Comparison of ENCODE assay signal across 14 cellular contexts in genomic region chr19:5994407-5995165, GRCh38. TPM values are rescaled to one million over a fixed set of nuclear protein-coding genes. Genes with fewer than 3 reads are reported as not detected.
DNase-seq lines count a peak whose midpoint lies in the region; ATAC-seq, FAIRE-seq and TF ChIP-seq lines count a peak whose summit lies in the region.
"Had no signal": no experiment of that assay in that cellular context is flagged by ENCODE, and none has a peak within 500 bp of the region (broad histone marks: within the 10 kb centered on the region; RNA-seq: fewer than 3 reads in every experiment).

No MANE protein-coding gene starts in this region.

- H3K23me2 ChIP-seq in H9 (ENCODE audit: insufficient read length, low read depth, low read length, poor library complexity, severe bottlenecking) (no peaks in the 10 kb centered on the region), H1 (ENCODE audit: low read depth, low read length) (no peaks in the 10 kb centered on the region; the same call in 1 of the 2 replicates)

- WGBS in H9 (ENCODE audit: extremely low coverage, insufficient read length, low lambda C conversion rate): no CpG with 5 or more reads among the region's 29 CpGs
- WGBS in H1 (ENCODE audit: extremely low coverage in 1 of 2, insufficient coverage in 1 of 2, insufficient read length in 1 of 2, insufficient replicate concordance in 2 of 2, low coverage in 1 of 2, low lambda C conversion rate in 2 of 2, missing lambda C conversion rate in 1 of 2), 2 experiments: 94% methylated on average over 28 of the region's 29 CpGs; no CpG with 5 or more reads in 1 of the 2 experiments
- 95% methylated on average over 26 of the region's 29 CpGs for WGBS in mesenchymal stem cell
- WGBS in spleen, 5 donors: 90 to 96% (median 93%) methylated on average over 23 to 29 of the region's 29 CpGs

- no peak overlapping the region for H2BK20ac ChIP-seq in H9 (ENCODE audit: low read depth, low read length, poor library complexity, severe bottlenecking)
- H2BK20ac ChIP-seq in H1 (ENCODE audit: low read length): no peak overlapping the region

- POLR2A ChIA-PET in H1 (lab: Charles Lee; ENCODE audit: partially characterized antibody): interaction anchor here (1.4 to 1.6 kb wide), 2 partner anchors 18 to 24 kb away, joined by 5 to 7 read pairs; no protein-coding TSS in a partner anchor

- no peaks in the 10 kb centered on the region for H3K36me3 ChIP-seq in H1 (ENCODE audit: control insufficient read depth in 2 of 4, insufficient read depth in 4 of 4, low read length in 3 of 4)
- peaks cover 21 to 56% of the 10 kb centered on the region in 2 experiments for H3K36me3 ChIP-seq in mesenchymal stem cell (ENCODE audit: control insufficient read depth in 1 of 2, insufficient read depth in 2 of 2, low read depth in 1 of 2, low read length in 2 of 2)
- peaks cover 0 to 54% (median 0%) of the 10 kb centered on the region in 6 donors for H3K36me3 ChIP-seq in spleen
- H3K36me3 ChIP-seq: HAP-1, SJCRH30 had no signal

- H3K4ac ChIP-seq in H9 (ENCODE audit: low read depth, low read length): no peak overlapping the region
- H3K4ac ChIP-seq in H1 (replicated peaks; ENCODE audit: insufficient read length, low read depth, low read length): no peak overlapping the region
- H3K4ac ChIP-seq in mesenchymal stem cell (ENCODE audit: low read depth in 1 of 2, low read length in 2 of 2): no peak overlapping the region

- H3K23ac ChIP-seq in H9 (ENCODE audit: insufficient read length, low read depth, low read length) (no peak overlapping the region), H1 (ENCODE audit: insufficient read length) (no peak overlapping the region), mesenchymal stem cell (ENCODE audit: low read length in 2 of 2) (no peak overlapping the region)

- no peak overlapping the region for H2BK15ac ChIP-seq in H9 (ENCODE audit: low read depth, low read length)
- no peak overlapping the region for H2BK15ac ChIP-seq in H1 (ENCODE audit: low read length)
- H2BK15ac ChIP-seq in mesenchymal stem cell (ENCODE audit: low read depth, poor library complexity, severe bottlenecking): peak overlapping the region; percentile 20

- no peaks in the 10 kb centered on the region for H3K79me1 ChIP-seq in H9 (ENCODE audit: insufficient read depth, low read depth, low read length, poor library complexity, severe bottlenecking)
- no peaks in the 10 kb centered on the region for H3K79me1 ChIP-seq in H1 (ENCODE audit: low read depth, low read length)
- H3K79me1 ChIP-seq in mesenchymal stem cell (replicated peaks; ENCODE audit: low read length, poor library complexity, severe bottlenecking): no peaks in the 10 kb centered on the region

- H3K27ac ChIP-seq in H9 (ENCODE audit: insufficient read length, low read depth, low read length) (no peak overlapping the region), H1 (ENCODE audit: low read depth, low read length) (no peak overlapping the region), mesenchymal stem cell (ENCODE audit: low read length, poor library complexity, severe bottlenecking) (no peak overlapping the region), spleen (peak overlapping the region in 7 of 8 donors; percentile 36 to 76 (median 66))

- H3K4me3 Mint-ChIP-seq in H9: no peak overlapping the region

- H3K14ac ChIP-seq in H9 (ENCODE audit: insufficient read depth, low read length): 0 out of 2 replicates have a peak overlapping the region, but pooled peaks have one; percentile 25
- no peak overlapping the region for H3K14ac ChIP-seq in H1 (ENCODE audit: insufficient read length)
- H3K14ac ChIP-seq in mesenchymal stem cell (ENCODE audit: low read length in 2 of 2): no peak overlapping the region

- H3K4me1 Mint-ChIP-seq in H9: peaks cover 7 to 8% of the 10 kb centered on the region in 2 experiments

- no peak for TF ChIP-seq EP300 in H1 (IDR thresholded peaks at IDR 0.05; ENCODE audit: borderline replicate concordance in 1 of 2, low read depth in 2 of 2, low read length in 2 of 2)

- no peak overlapping the region for H4K91ac ChIP-seq in H9 (ENCODE audit: insufficient read length, low read depth, low read length)
- H4K91ac ChIP-seq in H1 (replicated peaks; ENCODE audit: insufficient read length, low read length): peak overlapping the region; percentile 74
- H4K91ac ChIP-seq in mesenchymal stem cell (ENCODE audit: low read length): no peak overlapping the region

- ATAC-seq in GM18502 (IDR thresholded peaks at IDR 0.05; ENCODE audit: poor library complexity, unreplicated experiment): no peak

- intact Hi-C loops in spleen (cut with DNase I; ENCODE audit: low total_unique reads): no loop called here

- no peak overlapping the region for H2AK5ac ChIP-seq in H9 (ENCODE audit: insufficient read length, low read length)
- no peak overlapping the region for H2AK5ac ChIP-seq in H1 (ENCODE audit: low read depth, low read length)
- H2AK5ac ChIP-seq in mesenchymal stem cell (ENCODE audit: low read length, severe bottlenecking): no peak overlapping the region

- H3K4me2 ChIP-seq in H9 (ENCODE audit: insufficient read depth, insufficient read length, low read length): no peak overlapping the region
- H3K4me2 ChIP-seq in H1 (ENCODE audit: insufficient read depth in 1 of 2, low read depth in 2 of 2, low read length in 2 of 2): no peak overlapping the region
- H3K4me2 ChIP-seq in mesenchymal stem cell (ENCODE audit: low read length, poor library complexity, severe bottlenecking): no peak overlapping the region

- peaks cover 0 to 4% (median 2%) of the 10 kb centered on the region in 3 experiments; a peak in 3 of 7 replicates for H3K36me3 Mint-ChIP-seq in H9 (ENCODE audit: insufficient read depth in 1 of 3, low read depth in 3 of 3)

- DNase-seq in H9 (no peak), H1 (ENCODE audit: low read depth in 1 of 2, low spot score in 2 of 2) (no peak), mesenchymal stem cell (no peak), spleen (no peak), OCI-M1 (lab: John Stamatoyannopoulos, UW) (no peak), GM03348 (ENCODE audit: low spot score) (no peak)
- DNase-seq: Karpas-422, NCI-H1436, NCI-H2081, NCI-H510A treated with DMSO at 0.1 percent for 48 hours had no signal

- no peak overlapping the region for H3T11ph ChIP-seq in H9 (ENCODE audit: low read length)

- no peak for TF ChIP-seq CTCF in H9 (conservative IDR thresholded peaks at IDR 0.05)
- no peak for TF ChIP-seq CTCF in H1 (IDR thresholded peaks at IDR 0.05; ENCODE audit: control extremely low read depth in 1 of 3, insufficient read depth in 1 of 3, low read depth in 1 of 3, low read length in 3 of 3)
- no peak for TF ChIP-seq CTCF in spleen (IDR thresholded peaks at IDR 0.05 in 8 of 11, conservative IDR thresholded peaks at IDR 0.05 in 3 of 11)

- no peak overlapping the region for H4K8ac ChIP-seq in H9 (replicated peaks; ENCODE audit: insufficient read length, low read depth, low read length)
- peak overlapping the region; percentile 14; the same call in 1 of the 2 replicates for H4K8ac ChIP-seq in H1 (ENCODE audit: extremely low read depth, insufficient read depth, low read length)
- H4K8ac ChIP-seq in mesenchymal stem cell (ENCODE audit: low read length): no peak overlapping the region

- no peak for FAIRE-seq in H1 (lab: Jason Lieb, UNC)
- FAIRE-seq: RCC 7860 had no signal

- H3K4me3 ChIP-seq in H1 (ENCODE audit: extremely low read depth in 1 of 4, insufficient read depth in 2 of 4, low read depth in 3 of 4, low read length in 4 of 4): no peak overlapping the region
- no peak overlapping the region for H3K4me3 ChIP-seq in mesenchymal stem cell (ENCODE audit: insufficient read depth in 1 of 2, low read depth in 1 of 2, low read length in 2 of 2)
- H3K4me3 ChIP-seq in spleen: no peak overlapping the region
- H3K4me3 ChIP-seq: HAP-1 had no signal

- H3K27me3 ChIP-seq in H9 (ENCODE audit: insufficient read depth, low read length) (no peaks in the 10 kb centered on the region), H1 (replicated peaks in 1 of 4; ENCODE audit: control insufficient read depth in 3 of 4, extremely low read depth in 1 of 4, insufficient read depth in 3 of 4, low read length in 3 of 4) (peaks cover 0 to 3% (median 0%) of the 10 kb centered on the region in 4 experiments; a peak in 2 of 7 replicates), mesenchymal stem cell (ENCODE audit: control insufficient read depth in 1 of 2, insufficient read depth in 1 of 2, low read length in 2 of 2) (no peaks in the 10 kb centered on the region), spleen (replicated peaks in 1 of 7) (no peaks in the 10 kb centered on the region)
- H3K27me3 ChIP-seq: SJCRH30 had no signal

- no peak overlapping the region; a peak in 1 of 7 replicates for H3K27ac Mint-ChIP-seq in H9

- TF ChIP-seq RAD21 in H1 (IDR thresholded peaks at IDR 0.05 in 1 of 2, conservative IDR thresholded peaks at IDR 0.05 in 1 of 2; ENCODE audit: low read depth in 2 of 2, low read length in 2 of 2): no peak

- H3K9me3 ChIP-seq in H9 (ENCODE audit: control insufficient read depth, low read depth, low read length) (no peaks in the 10 kb centered on the region), H1 (ENCODE audit: insufficient read depth in 2 of 2, low read depth in 1 of 2, low read length in 1 of 2) (0 out of 4 replicates have a peak, but pooled peaks cover 0 to 2% of the 10 kb centered on the region in 2 experiments), mesenchymal stem cell (ENCODE audit: control insufficient read depth, low read length) (no peaks in the 10 kb centered on the region), spleen (no peaks in the 10 kb centered on the region)
- H3K9me3 ChIP-seq: HAP-1, SJCRH30 had no signal

- H3K56ac ChIP-seq in H9 (ENCODE audit: insufficient read length, low read depth, low read length) (no peak overlapping the region), H1 (replicated peaks; ENCODE audit: insufficient read length, low read depth, low read length) (no peak overlapping the region)

- TF ChIP-seq POLR2A in H1 (IDR thresholded peaks at IDR 0.05; ENCODE audit: control extremely low read depth in 1 of 2, low read depth in 2 of 2, low read length in 2 of 2): no peak
- TF ChIP-seq POLR2A in spleen (IDR thresholded peaks at IDR 0.05): no peak

- H2AFZ ChIP-seq in H9 (ENCODE audit: low read length) (no peak overlapping the region), H1 (ENCODE audit: low read length) (no peak overlapping the region), mesenchymal stem cell (ENCODE audit: low read depth, low read length) (no peak overlapping the region)

- H4K20me1 ChIP-seq in H9 (ENCODE audit: control insufficient read depth, insufficient read depth, insufficient read length) (no peaks in the 10 kb centered on the region), H1 (replicated peaks in 1 of 2; ENCODE audit: control insufficient read depth in 1 of 2, insufficient read depth in 2 of 2, low read length in 2 of 2) (no peaks in the 10 kb centered on the region)

- H3K4me1 ChIP-seq in H9 (ENCODE audit: insufficient read depth, low read length): no peaks in the 10 kb centered on the region; the same call in 1 of the 2 replicates
- H3K4me1 ChIP-seq in H1 (replicated peaks in 1 of 4; ENCODE audit: control insufficient read depth in 3 of 4, insufficient read depth in 4 of 4, low read length in 3 of 4): peaks cover 0 to 3% (median 0%) of the 10 kb centered on the region in 4 experiments; a peak in 1 of 7 replicates
- peaks cover 2% of the 10 kb centered on the region for H3K4me1 ChIP-seq in mesenchymal stem cell (ENCODE audit: control insufficient read depth, insufficient read depth, low read depth, low read length)
- H3K4me1 ChIP-seq in spleen: peaks cover 4 to 26% (median 17%) of the 10 kb centered on the region in 6 donors

- no peak overlapping the region for H2BK12ac ChIP-seq in H9 (ENCODE audit: insufficient read length, low read depth, low read length)
- H2BK12ac ChIP-seq in H1 (ENCODE audit: low read depth, low read length): no peak overlapping the region
- H2BK12ac ChIP-seq in mesenchymal stem cell (ENCODE audit: low read length in 2 of 2): no peak overlapping the region

- CTCF ChIA-PET in H1 (lab: Charles Lee; ENCODE audit: partially characterized antibody): interaction anchor here (1.0 to 3.5 kb wide), 4 partner anchors 11 to 190 kb away, joined by 3 to 34 read pairs (median 12); no protein-coding TSS in a partner anchor

- no peak overlapping the region for H3K18ac ChIP-seq in H9 (ENCODE audit: insufficient read length, low read depth, low read length)
- no peak overlapping the region for H3K18ac ChIP-seq in H1 (ENCODE audit: extremely low read depth, low read length)
- H3K18ac ChIP-seq in mesenchymal stem cell (ENCODE audit: low read depth in 1 of 2, low read length in 2 of 2): no peak overlapping the region

- H2BK120ac ChIP-seq in H9 (ENCODE audit: low read depth, low read length, poor library complexity, severe bottlenecking) (no peak overlapping the region), H1 (replicated peaks; ENCODE audit: low read depth, low read length) (no peak overlapping the region), mesenchymal stem cell (ENCODE audit: low read depth, low read length) (no peak overlapping the region)

- peaks cover 4% of the 10 kb centered on the region for H3K27me3 Mint-ChIP-seq in H9 (ENCODE audit: low read depth)

- H2BK5ac ChIP-seq in H9 (ENCODE audit: insufficient read length, low read length) (no peak overlapping the region), H1 (ENCODE audit: low read depth, low read length) (no peak overlapping the region; the same call in 1 of the 2 replicates), mesenchymal stem cell (ENCODE audit: low read depth, low read length, poor library complexity, severe bottlenecking) (no peak overlapping the region)

- H4K5ac ChIP-seq in H9 (ENCODE audit: insufficient read length, low read depth, low read length): no peak overlapping the region
- no peak overlapping the region for H4K5ac ChIP-seq in H1 (ENCODE audit: insufficient read length, low read depth, low read length)

- peaks cover 0 to 2% of the 10 kb centered on the region in 2 experiments; a peak in 3 of 5 replicates for H3K9me3 Mint-ChIP-seq in H9

- H3K79me2 ChIP-seq in H9 (ENCODE audit: insufficient read depth, low read length) (no peaks in the 10 kb centered on the region), H1 (ENCODE audit: control insufficient read depth in 1 of 2, insufficient read depth in 2 of 2, low read length in 2 of 2) (no peaks in the 10 kb centered on the region)

- no peak overlapping the region for H3K9ac ChIP-seq in H9 (ENCODE audit: extremely low read depth, insufficient read length, low read length)
- H3K9ac ChIP-seq in H1 (replicated peaks in 1 of 4; ENCODE audit: extremely low read depth in 1 of 4, low read depth in 3 of 4, low read length in 3 of 4): no peak overlapping the region
- no peak overlapping the region for H3K9ac ChIP-seq in mesenchymal stem cell (ENCODE audit: low read length)

RNA-seq across cellular contexts. Expression of gene RANBP3, which starts 16.6 kb away (rescaled TPM):
- total RNA-seq in H9 (2021) (86.5 and 89.9 TPM in 2 replicates), spleen (10 to 100 TPM; 68.5 to 92.9 (median 71.2) TPM)
- 87.0 and 95.4 TPM in 2 replicates for total RNA-seq in H1 (2021; fragmentation: NEBNext Ultra II Directional; extraction: Animal tissue kit (Norgen Biotek cat#: 25700))
- polyA plus RNA-seq in H1 (2011; rRNA removed) (122 and 159 TPM in 2 replicates), spleen (10 to 100 TPM; 27.5 to 44.3 (median 30.2) TPM)
- polyA plus RNA-seq in H1 (2011; cell fraction: cytosol; rRNA removed): 120 TPM
- 149 TPM for polyA plus RNA-seq in H1 (2011; cell fraction: nucleus; rRNA removed)
- 62.4 to 96.0 TPM (median 89.7 TPM) in 4 replicates for polyA plus RNA-seq in H1 (2012, experiment 1 of 2)
- 57.9 TPM for polyA plus RNA-seq in H1 (2012, experiment 2 of 2)
- polyA plus RNA-seq in H1 (2013, experiment 1 of 2): 102 TPM
- 98.7 TPM for polyA plus RNA-seq in H1 (2013, experiment 2 of 2)
- polyA minus RNA-seq in H1 (2011; rRNA and poly(A)+ RNA removed): 52.2 and 53.3 TPM in 2 replicates
- 65.6 TPM for polyA minus RNA-seq in H1 (2011; cell fraction: cytosol; rRNA and poly(A)+ RNA removed)
- polyA minus RNA-seq in H1 (2011; cell fraction: nucleus; rRNA and poly(A)+ RNA removed): 34.1 TPM
- 80.2 TPM for polyA plus RNA-seq in mesenchymal stem cell (2013, experiment 1 of 2)
- 75.1 TPM for polyA plus RNA-seq in mesenchymal stem cell (2013, experiment 2 of 2)

Comparison
In these comparisons a context has a peak if more than half of its experiments do, and no peak if none do; other contexts are left out.
1. H3K27ac ChIP-seq: peak in spleen (7 of 8); none in H9 (single experiment), H1 (single experiment) and mesenchymal stem cell (single experiment).